ENCODE assay signal across 17 cellular contexts in the genomic region with DNA sequence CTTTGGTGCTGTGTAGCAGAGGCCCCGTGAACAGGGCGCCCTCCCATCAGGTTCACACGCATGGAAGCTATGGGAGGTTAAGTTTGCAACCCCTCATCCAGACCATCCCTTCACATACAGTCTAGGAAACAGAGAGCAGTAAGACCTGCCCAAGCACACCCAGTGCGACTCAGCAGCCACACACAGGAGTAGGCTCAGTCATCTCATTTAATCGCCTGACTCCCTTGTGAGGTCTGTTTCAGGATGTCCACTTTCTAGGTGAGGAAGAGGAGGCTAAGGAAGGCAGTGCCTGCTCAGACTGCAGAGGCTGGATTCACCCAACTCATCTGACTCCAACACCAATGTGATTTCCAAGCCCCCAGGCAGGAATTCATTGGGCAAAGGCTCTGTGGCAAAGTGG. TPM values are rescaled to one million over a fixed set of nuclear protein-coding genes. Genes with fewer than 3 reads are reported as not detected.
DNase-seq lines count a peak whose midpoint lies in the region; ATAC-seq and TF ChIP-seq lines count a peak whose summit lies in the region.
"Had no signal": no experiment of that assay in that cellular context is flagged by ENCODE, and none has a peak within 500 bp of the region (broad histone marks: within the 10 kb centered on the region; RNA-seq: fewer than 3 reads in every experiment).

No MANE protein-coding gene starts in this region.

- H3K4me3 ChIP-seq in epithelial cell of esophagus (ENCODE audit: low read length) (no peak overlapping the region), mucosa of descending colon (no peak overlapping the region)
- H3K4me3 ChIP-seq: colonic mucosa, K562, lung had no signal

- peaks cover 2% of the 10 kb centered on the region for H3K9me3 ChIP-seq in mucosa of descending colon
- H3K9me3 ChIP-seq: colonic mucosa had no signal

- intact Hi-C loops in Calu3 (cut with micrococcal nuclease; ENCODE audit: unreplicated experiment) (loop anchor here (5.0 kb wide), 1 partner anchor 66 kb away; the partner anchor contains the start of gene BDKRB2), mucosa of descending colon (cut with DNase I, micrococcal nuclease) (no loop called here)

- H3K4me1 ChIP-seq in mucosa of descending colon (ENCODE audit: low read depth), result peaks cover 4% of the 10 kb centered on the region
- H3K4me1 ChIP-seq: colonic mucosa had no signal

- TF ChIP-seq CTCF in Calu3 (IDR thresholded peaks at IDR 0.05; ENCODE audit: unreplicated experiment) (no peak), epithelial cell of esophagus (IDR thresholded peaks at IDR 0.05; ENCODE audit: insufficient read depth, low read depth, low read length, missing control alignments) (no peak), mucosa of descending colon (IDR thresholded peaks at IDR 0.05) (no peak)

- H3K36me3 Mint-ChIP-seq in Calu3 (ENCODE audit: insufficient read depth, unreplicated experiment), result no peaks in the 10 kb centered on the region
- H3K36me3 Mint-ChIP-seq: natural killer cell had no signal

- H3K4me3 Mint-ChIP-seq in Calu3 (ENCODE audit: low read depth, unreplicated experiment), result peak overlapping the region; percentile 44
- H3K4me3 Mint-ChIP-seq: activated CD8-positive, alpha-beta T cell treated with anti-CD3 and anti-CD28 coated beads for 36 hours; activated T-cell treated with anti-CD3 and anti-CD28 coated beads, Interleukin-2, amount 50 U/mL, for 72 hours; natural killer cell; T-helper 1 cell treated with Interleukin-12 subunit alpha and Interleukin-12 subunit beta and Interleukin-4 antibody, amounts not matched to agents 30 μg/mL and 1 μg/mL, for 36 hours; WTC11 had no signal

- ATAC-seq in mucosa of descending colon (peak; percentile 15), GM18502 (IDR thresholded peaks at IDR 0.05; ENCODE audit: poor library complexity, unreplicated experiment) (no peak), GM21529 (IDR thresholded peaks at IDR 0.05; ENCODE audit: unreplicated experiment) (no peak)
- ATAC-seq: activated CD8-positive, alpha-beta T cell treated with anti-CD3 and anti-CD28 coated beads for 36 hours; activated naive CD4-positive, alpha-beta T cell treated with anti-CD3 and anti-CD28 coated beads, Interleukin-2, amount 50 U/mL, for 72 hours; activated T-cell treated with anti-CD3 and anti-CD28 coated beads, Interleukin-2, amount 50 U/mL, for 72 hours; K562; natural killer cell; WTC11 had no signal

- H3K36me3 ChIP-seq in mucosa of descending colon (ENCODE audit: low read depth), result no peaks in the 10 kb centered on the region
- H3K36me3 ChIP-seq: colonic mucosa had no signal

- no peaks in the 10 kb centered on the region for H3K27me3 Mint-ChIP-seq in Calu3 (ENCODE audit: unreplicated experiment)
- H3K27me3 Mint-ChIP-seq: activated CD8-positive, alpha-beta T cell treated with anti-CD3 and anti-CD28 coated beads for 36 hours had no signal

- CTCF ChIA-PET in Calu3 (lab: Charles Lee), result no interaction called here

- H3K27ac Mint-ChIP-seq in Calu3 (ENCODE audit: unreplicated experiment), result peak overlapping the region; percentile 41
- H3K27ac Mint-ChIP-seq: activated CD8-positive, alpha-beta T cell treated with anti-CD3 and anti-CD28 coated beads for 36 hours; activated naive CD4-positive, alpha-beta T cell treated with anti-CD3 and anti-CD28 coated beads, Interleukin-2, amount 50 U/mL, for 72 hours; activated T-cell treated with anti-CD3 and anti-CD28 coated beads, Interleukin-2, amount 50 U/mL, for 72 hours; natural killer cell; T-helper 1 cell treated with Interleukin-12 subunit alpha and Interleukin-12 subunit beta and Interleukin-4 antibody, amounts not matched to agents 30 μg/mL and 1 μg/mL, for 36 hours; WTC11 had no signal

- DNase-seq in Calu3, result no peak
- peak; percentile 21 for DNase-seq in LoVo (ENCODE audit: low spot score)
- DNase-seq in epithelial cell of esophagus (ENCODE audit: low read depth), result peak; percentile 68
- DNase-seq in mucosa of descending colon, result no peak
- no peak for DNase-seq in NCI-H526 (lab: John Stamatoyannopoulos, UW)
- no peak for DNase-seq in GM19240 (ENCODE audit: insufficient read length, low spot score)
- DNase-seq: activated CD8-positive, alpha-beta T cell treated with anti-CD3 and anti-CD28 coated beads for 36 hours; activated T-cell treated with anti-CD3 and anti-CD28 coated beads, Interleukin-2, amount 50 U/mL, for 72 hours; colonic mucosa; natural killer cell had no signal

- H3K9me3 Mint-ChIP-seq in Calu3 (ENCODE audit: low read depth, unreplicated experiment), result no peaks in the 10 kb centered on the region
- H3K9me3 Mint-ChIP-seq: activated CD8-positive, alpha-beta T cell treated with anti-CD3 and anti-CD28 coated beads for 36 hours; activated T-cell treated with anti-CD3 and anti-CD28 coated beads, Interleukin-2, amount 50 U/mL, for 72 hours; natural killer cell had no signal

- peaks cover 46% of the 10 kb centered on the region for H3K4me1 Mint-ChIP-seq in Calu3 (ENCODE audit: low read depth, unreplicated experiment)
- H3K4me1 Mint-ChIP-seq: natural killer cell, WTC11 had no signal

- BruUV-seq in Calu3 (replicated peaks; lab: Mats Ljungman, UMichigan), result TSS peak; percentile 84

RNA-seq across cellular contexts. Expression of gene BDKRB1, which starts 11.9 kb away (rescaled TPM):
- total RNA-seq in Calu3 (2022) (not detected in 2 replicates), mucosa of descending colon (10 to 100 TPM in 1 of 3 donors, 1 to 10 TPM in 2; 6.1 to 10.6 (median 7.7) TPM)
- total RNA-seq: activated CD8-positive, alpha-beta T cell treated with anti-CD3 and anti-CD28 coated beads for 36 hours; activated naive CD4-positive, alpha-beta T cell treated with anti-CD3 and anti-CD28 coated beads, Interleukin-2, amount 50 U/mL, for 72 hours; activated T-cell treated with anti-CD3 and anti-CD28 coated beads, Interleukin-2, amount 50 U/mL, for 72 hours; natural killer cell had no signal

Comparison
In these comparisons a context has a peak if more than half of its experiments do, and no peak if none do; other contexts are left out.
1. DNase-seq: peak in LoVo (single experiment) and epithelial cell of esophagus (single experiment); none in Calu3 (single experiment), mucosa of descending colon (0 of 3), NCI-H526 (0 of 2) and GM19240 (single experiment).